Comparison of ENCODE assay signal across 1 cellular context in genomic region chr19:41957161-41957837, GRCh38.
TF ChIP-seq lines count a peak whose summit lies in the region.

No MANE protein-coding gene starts in this region.

TF ChIP-seq in GM23338, 12 proteins besides CTCF, POLR2A, EP300 and RAD21 (continued from another document):
- TF ChIP-seq ZNF331 (CRISPR knock-in tag; IDR thresholded peaks at IDR 0.05; ENCODE audit: low read depth) (no peak), CREB1 (CRISPR knock-in tag; IDR thresholded peaks at IDR 0.05; ENCODE audit: low read depth) (no peak), EZH2 (IDR thresholded peaks at IDR 0.05; ENCODE audit: low read depth, unreplicated experiment) (no peak), JUNB (IDR thresholded peaks at IDR 0.05; ENCODE audit: unreplicated experiment) (no peak), ZNF462 (CRISPR knock-in tag; IDR thresholded peaks at IDR 0.05) (no peak)
TF ChIP-seq in GM23338: peak in this region for 0.
